ENCODE assay signal across 20 cellular contexts in the genomic region with DNA sequence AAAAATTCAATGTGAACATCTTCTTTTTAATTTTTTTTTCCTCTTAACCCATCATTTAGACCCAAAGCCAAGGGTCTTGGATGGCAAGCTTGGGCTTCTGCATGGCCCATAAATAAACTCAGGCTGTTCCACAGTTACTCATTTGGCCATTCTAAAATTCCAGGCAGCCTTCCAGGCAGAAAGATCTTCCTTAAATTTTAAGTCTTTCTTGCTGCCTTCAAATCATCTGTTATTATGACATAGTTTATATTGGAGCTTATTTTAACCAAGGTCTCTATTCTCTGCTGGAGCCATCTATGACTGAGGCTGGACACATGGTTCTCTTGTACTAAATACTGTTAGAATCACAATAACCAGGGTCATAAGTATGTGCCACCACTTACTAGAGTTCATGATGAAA.
"Had no signal": no experiment of that assay in that cellular context is flagged by ENCODE, and none has a peak within 500 bp of the region (broad histone marks: within the 10 kb centered on the region; RNA-seq: fewer than 3 reads in every experiment).

No MANE protein-coding gene starts in this region.

- H3K9me3 ChIP-seq: neutrophil, ovary, psoas muscle, tibial nerve had no signal

- H3K4me3 ChIP-seq: ovary, psoas muscle, tibial nerve had no signal

- H3K27me3 ChIP-seq: neutrophil, ovary, tibial nerve had no signal

- H3K4me1 ChIP-seq: psoas muscle had no signal

- ATAC-seq: activated T-cell treated with anti-CD3 and anti-CD28 coated beads, Interleukin-2, amount 50 U/mL, for 72 hours; left lobe of liver; stimulated activated effector memory CD8-positive, alpha-beta T cell treated with anti-CD3 and anti-CD28 coated beads, Interleukin-12 subunit alpha, Interleukin-12 subunit beta, amount 100 ng/mL, for 72 hours; stimulated activated naive CD8-positive, alpha-beta T cell treated with anti-CD3 and anti-CD28 coated beads, Interleukin-15, amount 100 ng/mL, for 72 hours had no signal

- H3K36me3 ChIP-seq: neutrophil, ovary, tibial nerve had no signal

- H3K27ac ChIP-seq: neutrophil, ovary, psoas muscle had no signal

- DNase-seq: activated CD4-positive, alpha-beta memory T cell treated with anti-CD3 and anti-CD28 coated beads for 36 hours; activated CD4-positive, alpha-beta T cell treated with anti-CD3 and anti-CD28 coated beads for 48 hours; activated effector memory CD4-positive, alpha-beta T cell treated with Interleukin-2 at 50 U/mL for 16 hours; activated naive CD4-positive, alpha-beta T cell treated with anti-CD3 and anti-CD28 coated beads, Interleukin-2, amount 10 ng/mL, durations not matched to agents 7 days and 5 days; activated T-cell treated with anti-CD3 and anti-CD28 coated beads, Interleukin-2, amount 50 U/mL, for 72 hours; amygdala; cortex of kidney; kidney; mammary epithelial cell; midbrain; ovary; psoas muscle; right cardiac atrium; small intestine; stimulated activated CD4-positive, alpha-beta T cell treated with anti-CD3 and anti-CD28 coated beads, Interleukin-2, amount 100 ng/mL, for 24 hours; stimulated activated naive CD8-positive, alpha-beta T cell treated with anti-CD3 and anti-CD28 coated beads, Interleukin-15, amount 100 ng/mL, for 72 hours had no signal
